Comparison of ENCODE assay signal across 20 cellular contexts in the genomic region with DNA sequence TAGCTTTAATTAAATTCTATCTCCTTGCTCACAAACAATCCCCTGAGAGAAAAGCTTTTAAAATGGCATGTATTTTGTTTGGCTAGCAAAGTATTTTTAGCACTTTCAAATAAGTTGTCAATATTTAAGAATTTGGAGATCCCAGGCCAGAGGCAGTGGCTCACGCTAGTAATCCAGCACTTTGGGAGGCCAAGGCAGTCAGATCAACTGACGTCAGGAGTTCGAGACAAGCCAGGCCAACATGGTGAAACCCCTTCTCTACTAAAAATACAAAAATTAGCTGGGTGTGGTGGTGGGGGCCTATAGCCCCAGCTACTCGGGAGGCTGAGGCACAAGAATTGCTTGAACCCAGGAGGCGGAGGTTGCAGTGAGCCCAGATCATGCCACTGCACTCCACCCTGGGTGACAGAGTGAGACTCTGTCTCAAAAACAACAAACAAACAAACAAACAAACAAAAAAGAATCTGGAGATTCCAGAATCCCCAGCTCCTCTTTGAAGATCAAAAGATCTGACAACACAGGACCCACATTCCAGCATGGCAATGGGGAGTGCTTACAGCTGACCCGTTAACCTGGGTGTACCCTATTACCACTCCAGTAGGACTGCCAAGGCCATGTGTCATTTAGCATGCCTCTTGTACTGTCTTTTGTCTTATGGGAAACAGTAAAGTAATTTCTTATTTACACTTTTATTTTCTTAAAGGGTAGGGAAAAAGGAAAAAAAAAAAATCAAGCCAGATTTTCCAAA. TPM values are rescaled to one million over a fixed set of nuclear protein-coding genes. Genes with fewer than 3 reads are reported as not detected.
DNase-seq lines count a peak whose midpoint lies in the region; ATAC-seq and TF ChIP-seq lines count a peak whose summit lies in the region.
"Had no signal": no experiment of that assay in that cellular context is flagged by ENCODE, and none has a peak within 500 bp of the region (broad histone marks: within the 10 kb centered on the region; RNA-seq: fewer than 3 reads in every experiment).

No MANE protein-coding gene starts in this region.

- WGBS in heart left ventricle, 4 donors = 67 to 90% (median 80%) methylated on average over 6 of the region's 6 CpGs
- WGBS in mesodermal cell (ENCODE audit: insufficient coverage in 2 of 2), 2 experiments = 100% methylated on average over 4 of the region's 6 CpGs; no CpG with 5 or more reads in 1 of the 2 experiments

- TF ChIP-seq CTCF in heart left ventricle (IDR thresholded peaks at IDR 0.05) = no peak
- TF ChIP-seq CTCF in upper lobe of right lung (IDR thresholded peaks at IDR 0.05) = no peak

- H3K27ac ChIP-seq in heart left ventricle (peak overlapping the region in 9 of 12 donors; percentile 4 to 62 (median 38)), mesodermal cell (ENCODE audit: low read depth, low read length, severe bottlenecking) (peak overlapping the region; percentile 59), upper lobe of right lung (peak overlapping the region; percentile 21)
- H3K27ac ChIP-seq: BLaER1, Peyer's patch, SJCRH30 had no signal

- no peaks in the 10 kb centered on the region for H3K9me3 ChIP-seq in adipocyte (ENCODE audit: control insufficient read depth, low read length)
- no peaks in the 10 kb centered on the region for H3K9me3 ChIP-seq in heart left ventricle
- H3K9me3 ChIP-seq in mesodermal cell (ENCODE audit: control insufficient read depth, low read length) = no peaks in the 10 kb centered on the region
- no peaks in the 10 kb centered on the region for H3K9me3 ChIP-seq in upper lobe of right lung
- H3K9me3 ChIP-seq: BLaER1, Peyer's patch, SJCRH30 had no signal

- H3K27me3 ChIP-seq in adipocyte (replicated peaks; ENCODE audit: control insufficient read depth, insufficient read depth, low read length) (no peaks in the 10 kb centered on the region), heart left ventricle (no peaks in the 10 kb centered on the region), upper lobe of right lung (no peaks in the 10 kb centered on the region)
- H3K27me3 ChIP-seq: BLaER1, Peyer's patch, SJCRH30 had no signal

- no peak for DNase-seq in adipocyte (ENCODE audit: low read depth)
- peak in 1 of 5 donors; percentile 36 for DNase-seq in heart left ventricle
- DNase-seq in upper lobe of right lung = no peak
- DNase-seq in GM19238 (ENCODE audit: insufficient read length, low spot score) = no peak
- DNase-seq: activated CD4-positive, alpha-beta memory T cell treated with anti-CD3 and anti-CD28 coated beads for 36 hours; central memory CD4-positive, alpha-beta T cell; H7; NCI-H1092; NCI-H2029; NCI-H526 treated with DMSO at 0.1 percent for 48 hours; Peyer's patch; posterior cingulate gyrus; stimulated activated CD4-positive, alpha-beta T cell treated with anti-CD3 and anti-CD28 coated beads, Interleukin-15, amount 100 ng/mL, for 24 hours; stimulated activated naive CD4-positive, alpha-beta T cell treated with Interleukin-2 at 50 U/mL for 16 hours had no signal

- H3K36me3 ChIP-seq in adipocyte (ENCODE audit: control insufficient read depth, insufficient read depth, low read length, severe bottlenecking) (peaks cover 18% of the 10 kb centered on the region), heart left ventricle (peaks cover 0 to 40% (median 25%) of the 10 kb centered on the region in 9 donors), mesodermal cell (ENCODE audit: control insufficient read depth, insufficient read depth, low read length) (peaks cover 4% of the 10 kb centered on the region), upper lobe of right lung (peaks cover 21% of the 10 kb centered on the region)
- H3K36me3 ChIP-seq: BLaER1 had no signal

- no peak for TF ChIP-seq POLR2A in heart left ventricle (IDR thresholded peaks at IDR 0.05)

- intact Hi-C loops in heart left ventricle (cut with DNase I) = loop anchor here in 1 of 10 donors (5.0 kb wide), 1 partner anchor 91 kb away; no protein-coding TSS in a partner anchor
- intact Hi-C loops in upper lobe of right lung (cut with DNase I) = no loop called here

- H3K4me1 ChIP-seq in adipocyte (ENCODE audit: control insufficient read depth, insufficient read depth, low read length) (peaks cover 64% of the 10 kb centered on the region), heart left ventricle (peaks cover 6 to 71% (median 48%) of the 10 kb centered on the region in 12 donors), mesodermal cell (ENCODE audit: control insufficient read depth, insufficient read depth, low read length, poor library complexity, severe bottlenecking) (peaks cover 23% of the 10 kb centered on the region), upper lobe of right lung (peaks cover 38% of the 10 kb centered on the region)

- H3K4me3 ChIP-seq in adipocyte (ENCODE audit: low read length) (no peak overlapping the region), heart left ventricle (no peak overlapping the region), mesodermal cell (ENCODE audit: extremely low read depth, insufficient read depth, low read length, poor library complexity, severe bottlenecking) (no peak overlapping the region), upper lobe of right lung (no peak overlapping the region)
- H3K4me3 ChIP-seq: BLaER1, lung, Peyer's patch, SJCRH30 had no signal

- ATAC-seq in heart left ventricle = no peak
- no peak for ATAC-seq in upper lobe of right lung
- no peak for ATAC-seq in GM18511 (IDR thresholded peaks at IDR 0.05; ENCODE audit: unreplicated experiment)
- no peak for ATAC-seq in HG03457 (IDR thresholded peaks at IDR 0.05; ENCODE audit: unreplicated experiment)

- peak overlapping the region; percentile 6 for H3K9ac ChIP-seq in adipocyte (ENCODE audit: low read length)
- H3K9ac ChIP-seq: BLaER1 had no signal

RNA-seq across cellular contexts. Expression of gene SLC40A1, which starts 21.9 kb away (rescaled TPM):
- total RNA-seq in heart left ventricle = 100 to 1,000 TPM in 2 of 9 donors, 10 to 100 TPM in 7; 21.9 to 109 (median 42.9) TPM
- 10 to 100 TPM; 10.2 to 20.3 TPM for polyA plus RNA-seq in heart left ventricle
- polyA plus RNA-seq in mesodermal cell (2013, experiment 1 of 2) = 48.1 TPM
- 60.9 TPM for polyA plus RNA-seq in mesodermal cell (2013, experiment 2 of 2)
- total RNA-seq in upper lobe of right lung = 169 TPM
